22 cellular contexts compared by ENCODE assay signal in the genomic region with DNA sequence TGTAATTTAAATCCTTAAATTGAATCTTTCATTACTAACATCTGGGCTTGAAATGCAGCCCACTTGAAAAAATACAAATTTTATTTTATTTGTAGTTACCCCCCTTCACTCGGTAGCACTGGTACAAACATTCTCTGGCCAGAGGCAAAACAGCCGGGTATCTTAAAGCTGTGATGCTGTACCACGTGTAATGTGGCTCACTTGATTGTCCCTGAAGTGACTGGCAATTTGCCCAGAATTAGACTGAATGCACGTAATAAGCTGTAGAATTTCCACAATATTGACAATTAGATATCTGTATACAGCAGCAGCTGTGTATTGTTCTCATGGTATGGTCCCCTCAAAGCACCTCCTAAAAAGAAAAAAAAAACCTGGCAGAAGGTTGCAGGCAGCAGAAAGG.
DNase-seq lines count a peak whose midpoint lies in the region; ATAC-seq and TF ChIP-seq lines count a peak whose summit lies in the region.
"Had no signal": no experiment of that assay in that cellular context is flagged by ENCODE, and none has a peak within 500 bp of the region (broad histone marks: within the 10 kb centered on the region; RNA-seq: fewer than 3 reads in every experiment).

No MANE protein-coding gene starts in this region.

- H3K4me1 ChIP-seq in BE2C, result peaks cover 5% of the 10 kb centered on the region
- H3K4me1 ChIP-seq: gastrocnemius medialis, SJCRH30 had no signal

- H3K27me3 ChIP-seq in BE2C, result no peaks in the 10 kb centered on the region
- H3K27me3 ChIP-seq in WERI-Rb-1 (ENCODE audit: insufficient read depth, low read depth, severe bottlenecking), result no peaks in the 10 kb centered on the region
- H3K27me3 ChIP-seq: gastrocnemius medialis, SJCRH30 had no signal

- H3K27ac Mint-ChIP-seq in activated naive CD4-positive, alpha-beta T cell treated with anti-CD3 and anti-CD28 coated beads, Interleukin-2, amount 50 U/mL, for 72 hours, result no peak overlapping the region
- H3K27ac Mint-ChIP-seq: IgD-negative memory B cell had no signal

- peaks cover 0 to 7% of the 10 kb centered on the region in 2 donors for H3K9me3 Mint-ChIP-seq in activated naive CD4-positive, alpha-beta T cell treated with anti-CD3 and anti-CD28 coated beads, Interleukin-2, amount 50 U/mL, for 72 hours

- no peak overlapping the region for H3K4me3 ChIP-seq in BE2C (ENCODE audit: low read depth, low read length)
- H3K4me3 ChIP-seq in HFF-Myc (replicated peaks; ENCODE audit: low read depth, low read length), result no peak overlapping the region
- H3K4me3 ChIP-seq in cardiac fibroblast (replicated peaks in 1 of 2; ENCODE audit: low read depth in 2 of 2, low read length in 2 of 2), result no peak overlapping the region
- H3K4me3 ChIP-seq in WERI-Rb-1 (ENCODE audit: low read depth, low read length), result no peak overlapping the region
- H3K4me3 ChIP-seq: gastrocnemius medialis, SJCRH30 had no signal

- TF ChIP-seq CTCF in BE2C (IDR thresholded peaks at IDR 0.05; ENCODE audit: low read depth, low read length) (no peak), HFF-Myc (IDR thresholded peaks at IDR 0.05; ENCODE audit: low read depth, low read length, missing control alignments) (no peak), cardiac fibroblast (IDR thresholded peaks at IDR 0.05; ENCODE audit: low read depth, low read length) (no peak), WERI-Rb-1 (IDR thresholded peaks at IDR 0.05; ENCODE audit: low read depth, low read length) (no peak)

- no peak overlapping the region for H3K27ac ChIP-seq in WERI-Rb-1
- H3K27ac ChIP-seq: gastrocnemius medialis, SJCRH30 had no signal

- DNase-seq in BE2C (peak; percentile 57), HFF-Myc (ENCODE audit: extremely low read depth, low read depth) (peak; percentile 2), NCI-H2227 treated with DMSO at 0.1 percent for 48 hours (lab: John Stamatoyannopoulos, UW) (peak; percentile 70), cardiac fibroblast (ENCODE audit: low read depth in 2 of 2) (peak; percentile 9 to 16), SKM-1 treated with dmso at 0.1 percent for 144 hours (lab: John Stamatoyannopoulos, UW; ENCODE audit: unreplicated experiment) (no peak), activated gamma-delta T cell (lab: John Stamatoyannopoulos, UW) (no peak), WERI-Rb-1 (no peak)
- no peak for DNase-seq in activated naive CD4-positive, alpha-beta T cell treated with anti-CD3 and anti-CD28 coated beads, Interleukin-2, amount 50 U/mL, for 72 hours (ENCODE audit: low spot score in 2 of 2)
- DNase-seq: activated CD4-positive, alpha-beta T cell treated with anti-CD3 and anti-CD28 coated beads for 4 hours; activated CD8-positive, alpha-beta memory T cell treated with anti-CD3 and anti-CD28 coated beads, Interleukin-2, amount 50 U/mL, for 4 hours; anterior cingulate cortex; gastrocnemius medialis; GDM1; H7; midbrain; MM.1S; NCI-H2107; OCI-M1; stimulated activated CD8-positive, alpha-beta memory T cell treated with anti-CD3 and anti-CD28 coated beads, Interleukin-4, amount 100 ng/mL, for 48 hours; T1000 had no signal

- no peaks in the 10 kb centered on the region for H3K36me3 Mint-ChIP-seq in activated naive CD4-positive, alpha-beta T cell treated with anti-CD3 and anti-CD28 coated beads, Interleukin-2, amount 50 U/mL, for 72 hours
- H3K36me3 Mint-ChIP-seq: IgD-negative memory B cell had no signal

- H3K36me3 ChIP-seq in BE2C, result no peaks in the 10 kb centered on the region
- no peaks in the 10 kb centered on the region for H3K36me3 ChIP-seq in WERI-Rb-1
- H3K36me3 ChIP-seq: gastrocnemius medialis, SJCRH30 had no signal

- no peaks in the 10 kb centered on the region for H3K9me3 ChIP-seq in BE2C
- peaks cover 4% of the 10 kb centered on the region for H3K9me3 ChIP-seq in WERI-Rb-1 (ENCODE audit: severe bottlenecking)
- H3K9me3 ChIP-seq: gastrocnemius medialis, SJCRH30 had no signal

- ATAC-seq in activated naive CD4-positive, alpha-beta T cell treated with anti-CD3 and anti-CD28 coated beads, Interleukin-2, amount 50 U/mL, for 72 hours, result no peak
- ATAC-seq: gastrocnemius medialis had no signal

Comparison
In these comparisons a context has a peak if more than half of its experiments do, and no peak if none do; other contexts are left out.
1. DNase-seq: peak in BE2C (single experiment), HFF-Myc (single experiment), NCI-H2227 treated with DMSO at 0.1 percent for 48 hours (single experiment) and cardiac fibroblast (2 of 2); none in SKM-1 treated with dmso at 0.1 percent for 144 hours (single experiment), activated gamma-delta T cell (single experiment), WERI-Rb-1 (single experiment) and activated naive CD4-positive, alpha-beta T cell treated with anti-CD3 and anti-CD28 coated beads, Interleukin-2, amount 50 U/mL, for 72 hours (0 of 2).